33 cellular contexts compared by ENCODE assay signal in genomic region chr14:76073732-76074131, GRCh38.
"Had no signal": no experiment of that assay in that cellular context is flagged by ENCODE, and none has a peak within 500 bp of the region (broad histone marks: within the 10 kb centered on the region; RNA-seq: fewer than 3 reads in every experiment).

No MANE protein-coding gene starts in this region.

- H3K9me3 Mint-ChIP-seq: activated B cell treated with CpG ODN at 0.5 μM for 24 hours; activated CD4-positive, alpha-beta memory T cell treated with anti-CD3 and anti-CD28 coated beads for 36 hours; activated CD4-positive, alpha-beta T cell treated with anti-CD3 and anti-CD28 coated beads, Interleukin-2, amount 10 ng/mL, durations not matched to agents 24 days and 14 days; activated CD8-positive, alpha-beta T cell treated with anti-CD3 and anti-CD28 coated beads for 36 hours; activated naive CD4-positive, alpha-beta T cell treated with anti-CD3 and anti-CD28 coated beads for 36 hours; activated naive CD8-positive, alpha-beta T cell treated with anti-CD3 and anti-CD28 coated beads, Interleukin-2, amount 10 ng/mL, durations not matched to agents 7 days and 5 days; activated naive CD8-positive, alpha-beta T cell treated with anti-CD3 and anti-CD28 coated beads, Interleukin-2, amount 50 U/mL, for 24 hours; activated T-cell treated with anti-CD3 and anti-CD28 coated beads, Interleukin-2, amount 50 U/mL, for 4 hours; activated T-cell treated with anti-CD3 and anti-CD28 coated beads, Interleukin-2, amount 50 U/mL, for 72 hours; activated T-helper 1 cell treated with anti-CD3 and anti-CD28 coated beads, Interleukin-12 subunit alpha, Interleukin-12 subunit beta, Interleukin-2, Interleukin-4 antibody, amounts not matched to agents 30 ng/mL and 10 ng/mL and 1 ng/mL, durations not matched to agents 14 hours and 24 hours and 36 hours; activated T-helper 17 cell treated with anti-CD3 and anti-CD28 coated beads, Interleukin-2, amount 50 U/mL, for 72 hours; brain; central memory CD8-positive, alpha-beta T cell had no signal

- H3K36me3 Mint-ChIP-seq: activated naive CD8-positive, alpha-beta T cell; activated naive CD8-positive, alpha-beta T cell treated with anti-CD3 and anti-CD28 coated beads, Interleukin-2, amount 10 ng/mL, durations not matched to agents 7 days and 5 days had no signal

- DNase-seq: activated B cell treated with CpG ODN at 0.5 μM for 24 hours; activated CD4-positive, alpha-beta memory T cell treated with anti-CD3 and anti-CD28 coated beads for 36 hours; activated CD4-positive, alpha-beta T cell treated with anti-CD3 and anti-CD28 coated beads for 4 hours; activated CD4-positive, alpha-beta T cell treated with anti-CD3 and anti-CD28 coated beads, Interleukin-2, amount 10 ng/mL, durations not matched to agents 24 days and 14 days; activated CD4-positive, alpha-beta T cell treated with anti-CD3 and anti-CD28 coated beads, Interleukin-2, amount 50 U/mL, for 1 hour; activated CD4-positive, alpha-beta T cell treated with anti-CD3 and anti-CD28 coated beads, Interleukin-2, amount 50 U/mL, for 4 hours; activated CD4-positive, CD25-positive, alpha-beta regulatory T cell treated with anti-CD3 and anti-CD28 coated beads, Interleukin-2, amount 50 U/mL, for 72 hours; activated CD8-positive, alpha-beta memory T cell treated with anti-CD3 and anti-CD28 coated beads, Interleukin-2, amount 50 U/mL, for 4 hours; activated CD8-positive, alpha-beta T cell treated with anti-CD3 and anti-CD28 coated beads for 36 hours; activated effector memory CD4-positive, alpha-beta T cell treated with anti-CD3 and anti-CD28 coated beads, Interleukin-2, amount 50 U/mL, for 16 hours; activated gamma-delta T cell treated with Interleukin-2 at 50 U/mL for 16 hours; activated naive CD4-positive, alpha-beta T cell; activated naive CD4-positive, alpha-beta T cell treated with anti-CD3 and anti-CD28 coated beads for 36 hours; activated naive CD4-positive, alpha-beta T cell treated with anti-CD3 and anti-CD28 coated beads, Interleukin-2, amount 50 U/mL, for 16 hours; activated naive CD8-positive, alpha-beta T cell treated with anti-CD3 and anti-CD28 coated beads, Interleukin-2, amount 10 ng/mL, durations not matched to agents 7 days and 5 days; activated naive CD8-positive, alpha-beta T cell treated with anti-CD3 and anti-CD28 coated beads, Interleukin-2, amount 50 U/mL, for 24 hours; activated T-cell treated with anti-CD3 and anti-CD28 coated beads for 4 hours; activated T-cell treated with anti-CD3 and anti-CD28 coated beads, Interleukin-2, amount 50 U/mL, for 1 hour; activated T-cell treated with anti-CD3 and anti-CD28 coated beads, Interleukin-2, amount 50 U/mL, for 4 hours; activated T-cell treated with anti-CD3 and anti-CD28 coated beads, Interleukin-2, amount 50 U/mL, for 72 hours; amygdala; anterior cingulate cortex; caudate nucleus; cerebellar nuclear complex; T-helper 17 cell had no signal

- H3K27me3 Mint-ChIP-seq: activated B cell treated with CpG ODN at 0.5 μM for 24 hours; activated CD4-positive, alpha-beta memory T cell treated with anti-CD3 and anti-CD28 coated beads for 36 hours; activated CD4-positive, alpha-beta T cell treated with anti-CD3 and anti-CD28 coated beads, Interleukin-2, amount 10 ng/mL, durations not matched to agents 24 days and 14 days; activated CD8-positive, alpha-beta T cell treated with anti-CD3 and anti-CD28 coated beads for 36 hours; activated naive CD8-positive, alpha-beta T cell; activated naive CD8-positive, alpha-beta T cell treated with anti-CD3 and anti-CD28 coated beads, Interleukin-2, amount 10 ng/mL, durations not matched to agents 7 days and 5 days; activated naive CD8-positive, alpha-beta T cell treated with anti-CD3 and anti-CD28 coated beads, Interleukin-2, amount 50 U/mL, for 24 hours; activated T-helper 17 cell treated with anti-CD3 and anti-CD28 coated beads, Interleukin-2, amount 50 U/mL, for 72 hours; brain; central memory CD8-positive, alpha-beta T cell; T-helper 17 cell had no signal

- H3K9me3 ChIP-seq: ascending aorta had no signal

- ATAC-seq: activated CD8-positive, alpha-beta T cell treated with anti-CD3 and anti-CD28 coated beads for 36 hours; activated naive CD8-positive, alpha-beta T cell treated with anti-CD3 and anti-CD28 coated beads, Interleukin-2, amount 50 U/mL, for 24 hours; activated T-cell treated with anti-CD3 and anti-CD28 coated beads, Interleukin-2, amount 50 U/mL, for 4 hours; activated T-cell treated with anti-CD3 and anti-CD28 coated beads, Interleukin-2, amount 50 U/mL, for 72 hours; activated T-helper 17 cell treated with anti-CD3 and anti-CD28 coated beads, Interleukin-2, amount 50 U/mL, for 72 hours; T-helper 17 cell had no signal

- H3K27ac Mint-ChIP-seq: activated B cell treated with CpG ODN at 0.5 μM for 24 hours; activated CD4-positive, alpha-beta memory T cell treated with anti-CD3 and anti-CD28 coated beads for 36 hours; activated CD4-positive, alpha-beta T cell treated with anti-CD3 and anti-CD28 coated beads, Interleukin-2, amount 10 ng/mL, durations not matched to agents 24 days and 14 days; activated CD8-positive, alpha-beta T cell treated with anti-CD3 and anti-CD28 coated beads for 36 hours; activated naive CD4-positive, alpha-beta T cell treated with anti-CD3 and anti-CD28 coated beads for 36 hours; activated naive CD8-positive, alpha-beta T cell; activated naive CD8-positive, alpha-beta T cell treated with anti-CD3 and anti-CD28 coated beads, Interleukin-2, amount 10 ng/mL, durations not matched to agents 7 days and 5 days; activated naive CD8-positive, alpha-beta T cell treated with anti-CD3 and anti-CD28 coated beads, Interleukin-2, amount 50 U/mL, for 24 hours; activated T-cell treated with anti-CD3 and anti-CD28 coated beads, Interleukin-2, amount 50 U/mL, for 72 hours; activated T-helper 1 cell treated with anti-CD3 and anti-CD28 coated beads, Interleukin-12 subunit alpha, Interleukin-12 subunit beta, Interleukin-2, Interleukin-4 antibody, amounts not matched to agents 30 ng/mL and 10 ng/mL and 1 ng/mL, durations not matched to agents 14 hours and 24 hours and 36 hours; activated T-helper 17 cell treated with anti-CD3 and anti-CD28 coated beads, Interleukin-2, amount 50 U/mL, for 72 hours; T-helper 17 cell had no signal

- H3K4me3 Mint-ChIP-seq: activated B cell treated with CpG ODN at 0.5 μM for 24 hours; activated CD4-positive, alpha-beta memory T cell treated with anti-CD3 and anti-CD28 coated beads for 36 hours; activated CD4-positive, alpha-beta T cell treated with anti-CD3 and anti-CD28 coated beads, Interleukin-2, amount 10 ng/mL, durations not matched to agents 24 days and 14 days; activated CD8-positive, alpha-beta T cell treated with anti-CD3 and anti-CD28 coated beads for 36 hours; activated naive CD4-positive, alpha-beta T cell treated with anti-CD3 and anti-CD28 coated beads for 36 hours; activated naive CD8-positive, alpha-beta T cell; activated naive CD8-positive, alpha-beta T cell treated with anti-CD3 and anti-CD28 coated beads, Interleukin-2, amount 10 ng/mL, durations not matched to agents 7 days and 5 days; activated naive CD8-positive, alpha-beta T cell treated with anti-CD3 and anti-CD28 coated beads, Interleukin-2, amount 50 U/mL, for 24 hours; activated T-cell treated with anti-CD3 and anti-CD28 coated beads, Interleukin-2, amount 50 U/mL, for 4 hours; activated T-cell treated with anti-CD3 and anti-CD28 coated beads, Interleukin-2, amount 50 U/mL, for 72 hours; activated T-helper 1 cell treated with anti-CD3 and anti-CD28 coated beads, Interleukin-12 subunit alpha, Interleukin-12 subunit beta, Interleukin-2, Interleukin-4 antibody, amounts not matched to agents 30 ng/mL and 10 ng/mL and 1 ng/mL, durations not matched to agents 14 hours and 24 hours and 36 hours; activated T-helper 17 cell treated with anti-CD3 and anti-CD28 coated beads, Interleukin-2, amount 50 U/mL, for 72 hours; brain; central memory CD8-positive, alpha-beta T cell; T-helper 17 cell had no signal

- H3K4me3 ChIP-seq: ascending aorta, cardiac muscle cell had no signal

- H3K36me3 ChIP-seq: cardiac muscle cell had no signal

- H3K4me1 Mint-ChIP-seq: activated B cell treated with CpG ODN at 0.5 μM for 24 hours; activated CD4-positive, alpha-beta T cell treated with anti-CD3 and anti-CD28 coated beads, Interleukin-2, amount 10 ng/mL, durations not matched to agents 24 days and 14 days; activated naive CD8-positive, alpha-beta T cell treated with anti-CD3 and anti-CD28 coated beads, Interleukin-2, amount 10 ng/mL, durations not matched to agents 7 days and 5 days; activated naive CD8-positive, alpha-beta T cell treated with anti-CD3 and anti-CD28 coated beads, Interleukin-2, amount 50 U/mL, for 24 hours; activated T-helper 17 cell treated with anti-CD3 and anti-CD28 coated beads, Interleukin-2, amount 50 U/mL, for 72 hours; central memory CD8-positive, alpha-beta T cell had no signal

- H3K4me1 ChIP-seq: ascending aorta had no signal

- H3K27me3 ChIP-seq: ascending aorta, cardiac muscle cell had no signal

- H3K27ac ChIP-seq: ascending aorta, cardiac muscle cell, VCaP had no signal
